15 cellular contexts compared by ENCODE assay signal in genomic region chr4:3699261-3699660, GRCh38.
A peak's percentile ranks its signal among the peaks of the same experiment; 100 is the strongest.
DNase-seq lines count a peak whose midpoint lies in the region; ATAC-seq and TF ChIP-seq lines count a peak whose summit lies in the region.
"Had no signal": no experiment of that assay in that cellular context is flagged by ENCODE, and none has a peak within 500 bp of the region (broad histone marks: within the 10 kb centered on the region; RNA-seq: fewer than 3 reads in every experiment).

No MANE protein-coding gene starts in this region.

- no peak overlapping the region for H4K8ac ChIP-seq in neuronal stem cell (ENCODE audit: low read depth, low read length)

- H2BK15ac ChIP-seq in neuronal stem cell (ENCODE audit: low read length) = no peak overlapping the region

- H3K18ac ChIP-seq in neuronal stem cell (ENCODE audit: low read length) = peak overlapping the region; percentile 82

- H3K9me3 Mint-ChIP-seq in stimulated activated naive CD8-positive, alpha-beta T cell treated with anti-CD3 and anti-CD28 coated beads, Interleukin-15, amount 100 ng/mL, for 72 hours = peaks cover 6 to 18% of the 10 kb centered on the region in 2 donors
- H3K9me3 Mint-ChIP-seq in endothelial cell (ENCODE audit: unreplicated experiment) (no peaks in the 10 kb centered on the region), natural killer cell (no peaks in the 10 kb centered on the region)

- H2BK12ac ChIP-seq in neuronal stem cell (ENCODE audit: low read length) = no peak overlapping the region

- no peak for DNase-seq in stimulated activated naive CD8-positive, alpha-beta T cell treated with anti-CD3 and anti-CD28 coated beads, Interleukin-15, amount 100 ng/mL, for 72 hours
- DNase-seq in stimulated activated naive CD8-positive, alpha-beta T cell treated with anti-CD3 and anti-CD28 coated beads, Interleukin-15, Interleukin-2, amounts not matched to agents 100 U/mL and 50 U/mL, for 24 hours = no peak
- no peak for DNase-seq in endothelial cell (ENCODE audit: low spot score)
- DNase-seq in neuronal stem cell (ENCODE audit: low spot score) = no peak
- DNase-seq in natural killer cell = no peak
- no peak for DNase-seq in HT-29 (ENCODE audit: low spot score)
- DNase-seq in effector CD8-positive, alpha-beta T cell (lab: John Stamatoyannopoulos, UW) = no peak
- DNase-seq: Caco-2; CD4-positive, alpha-beta T cell; H9 had no signal

- H3K14ac ChIP-seq in neuronal stem cell (ENCODE audit: low read length) = peak overlapping the region; percentile 26

- H3K27ac Mint-ChIP-seq in stimulated activated naive CD8-positive, alpha-beta T cell treated with anti-CD3 and anti-CD28 coated beads, Interleukin-15, amount 100 ng/mL, for 72 hours = peak overlapping the region; percentile 58 to 87
- H3K27ac Mint-ChIP-seq in endothelial cell (ENCODE audit: unreplicated experiment) = peak overlapping the region; percentile 40
- H3K27ac Mint-ChIP-seq in natural killer cell = no peak overlapping the region
- H3K27ac Mint-ChIP-seq: B cell; CD4-positive, alpha-beta T cell; GM23338; H9; IgD-negative memory B cell had no signal

- ATAC-seq in stimulated activated naive CD8-positive, alpha-beta T cell treated with anti-CD3 and anti-CD28 coated beads, Interleukin-15, amount 100 ng/mL, for 72 hours = no peak
- no peak for ATAC-seq in stimulated activated naive CD8-positive, alpha-beta T cell treated with anti-CD3 and anti-CD28 coated beads, Interleukin-15, Interleukin-2, amounts not matched to agents 100 U/mL and 50 U/mL, for 24 hours
- no peak for ATAC-seq in natural killer cell
- ATAC-seq: GM23338, HepG2 had no signal

- H2AK5ac ChIP-seq in neuronal stem cell (ENCODE audit: low read depth, low read length) = peak overlapping the region; percentile 96

- no peak overlapping the region for H2BK5ac ChIP-seq in neuronal stem cell (ENCODE audit: low read length)

- TF ChIP-seq CTCF in endothelial cell (IDR thresholded peaks at IDR 0.05; ENCODE audit: unreplicated experiment) (no peak), natural killer cell (IDR thresholded peaks at IDR 0.05) (no peak)

- peaks cover 0 to 9% (median 0%) of the 10 kb centered on the region in 3 experiments for H3K27me3 ChIP-seq in neuronal stem cell (ENCODE audit: control insufficient read depth in 3 of 3, insufficient read depth in 3 of 3, low read depth in 1 of 3, low read length in 3 of 3)

- H3K4me3 Mint-ChIP-seq in stimulated activated naive CD8-positive, alpha-beta T cell treated with anti-CD3 and anti-CD28 coated beads, Interleukin-15, amount 100 ng/mL, for 72 hours = no peak overlapping the region
- no peak overlapping the region for H3K4me3 Mint-ChIP-seq in endothelial cell (ENCODE audit: unreplicated experiment)
- H3K4me3 Mint-ChIP-seq in natural killer cell = no peak overlapping the region
- H3K4me3 Mint-ChIP-seq: B cell; CD4-positive, alpha-beta T cell; GM23338; H9; IgD-negative memory B cell had no signal

- intact Hi-C loops in natural killer cell (cut with micrococcal nuclease) = no loop called here

- peaks cover 70% of the 10 kb centered on the region for H3K27me3 Mint-ChIP-seq in stimulated activated naive CD8-positive, alpha-beta T cell treated with anti-CD3 and anti-CD28 coated beads, Interleukin-15, amount 100 ng/mL, for 72 hours
- H3K27me3 Mint-ChIP-seq in endothelial cell (ENCODE audit: unreplicated experiment) = peaks cover 9% of the 10 kb centered on the region
- H3K27me3 Mint-ChIP-seq in natural killer cell (ENCODE audit: low read depth in 2 of 2) = peaks cover 32 to 55% of the 10 kb centered on the region in 2 donors

- no peaks in the 10 kb centered on the region for H3K4me1 Mint-ChIP-seq in stimulated activated naive CD8-positive, alpha-beta T cell treated with anti-CD3 and anti-CD28 coated beads, Interleukin-15, amount 100 ng/mL, for 72 hours
- H3K4me1 Mint-ChIP-seq in endothelial cell (ENCODE audit: unreplicated experiment) (no peaks in the 10 kb centered on the region), natural killer cell (no peaks in the 10 kb centered on the region)
- H3K4me1 Mint-ChIP-seq: B cell, IgD-negative memory B cell had no signal

- H3K4me1 ChIP-seq in neuronal stem cell (ENCODE audit: control insufficient read depth in 2 of 2, insufficient read depth in 1 of 2, low read depth in 1 of 2, low read length in 2 of 2) = peaks cover 8 to 23% of the 10 kb centered on the region in 2 donors
- H3K4me1 ChIP-seq: Caco-2 had no signal

- H3K9me3 ChIP-seq in neuronal stem cell (replicated peaks in 1 of 2; ENCODE audit: control insufficient read depth in 2 of 2, insufficient read depth in 1 of 2, low read depth in 1 of 2, low read length in 2 of 2) = peaks cover 3 to 5% of the 10 kb centered on the region in 2 donors

- no peak overlapping the region for H3K4ac ChIP-seq in neuronal stem cell (ENCODE audit: low read length)

- no peaks in the 10 kb centered on the region for H3K36me3 ChIP-seq in neuronal stem cell (replicated peaks in 1 of 2; ENCODE audit: control insufficient read depth in 2 of 2, insufficient read depth in 2 of 2, low read length in 2 of 2)

- no peak overlapping the region for H3K4me2 ChIP-seq in neuronal stem cell (ENCODE audit: insufficient read depth, low read length, poor library complexity, severe bottlenecking)
- H3K4me2 ChIP-seq: GM23338 had no signal

- H3K79me1 ChIP-seq in neuronal stem cell (ENCODE audit: low read depth, low read length) = peaks cover 1% of the 10 kb centered on the region

- H3K36me3 Mint-ChIP-seq in endothelial cell (ENCODE audit: low read depth, unreplicated experiment) (no peaks in the 10 kb centered on the region), natural killer cell (no peaks in the 10 kb centered on the region)
- H3K36me3 Mint-ChIP-seq: IgD-negative memory B cell had no signal

- no peak overlapping the region for H4K91ac ChIP-seq in neuronal stem cell (ENCODE audit: low read depth, low read length, poor library complexity)

- no CpG with 5 or more reads among the region's 6 CpGs for WGBS in neuronal stem cell (ENCODE audit: extremely low coverage in 2 of 2, insufficient read length in 2 of 2, insufficient replicate concordance in 1 of 2), 2 donors

- peak overlapping the region; percentile 6 for H3K23ac ChIP-seq in neuronal stem cell (ENCODE audit: low read depth, low read length, poor library complexity)

- H3K4me3 ChIP-seq in neuronal stem cell (ENCODE audit: low read length in 2 of 2) = no peak overlapping the region
- H3K4me3 ChIP-seq: GM23338 had no signal

- H3K9ac ChIP-seq in neuronal stem cell (ENCODE audit: low read depth, low read length, poor library complexity) = no peak overlapping the region

- no peak overlapping the region for H2BK120ac ChIP-seq in neuronal stem cell (ENCODE audit: low read depth, low read length)

- H2AFZ ChIP-seq in neuronal stem cell (ENCODE audit: low read length) = no peak overlapping the region
- H2AFZ ChIP-seq: GM23338 had no signal

- H3K27ac ChIP-seq in neuronal stem cell (replicated peaks; ENCODE audit: low read length) = no peak overlapping the region
- H3K27ac ChIP-seq: C4-2B had no signal

Comparison
In these comparisons a context has a peak if more than half of its experiments do, and no peak if none do; other contexts are left out.
1. H3K27ac Mint-ChIP-seq: peak in stimulated activated naive CD8-positive, alpha-beta T cell treated with anti-CD3 and anti-CD28 coated beads, Interleukin-15, amount 100 ng/mL, for 72 hours (2 of 2) and endothelial cell (single experiment); none in natural killer cell (0 of 2).